In the genomic region with DNA sequence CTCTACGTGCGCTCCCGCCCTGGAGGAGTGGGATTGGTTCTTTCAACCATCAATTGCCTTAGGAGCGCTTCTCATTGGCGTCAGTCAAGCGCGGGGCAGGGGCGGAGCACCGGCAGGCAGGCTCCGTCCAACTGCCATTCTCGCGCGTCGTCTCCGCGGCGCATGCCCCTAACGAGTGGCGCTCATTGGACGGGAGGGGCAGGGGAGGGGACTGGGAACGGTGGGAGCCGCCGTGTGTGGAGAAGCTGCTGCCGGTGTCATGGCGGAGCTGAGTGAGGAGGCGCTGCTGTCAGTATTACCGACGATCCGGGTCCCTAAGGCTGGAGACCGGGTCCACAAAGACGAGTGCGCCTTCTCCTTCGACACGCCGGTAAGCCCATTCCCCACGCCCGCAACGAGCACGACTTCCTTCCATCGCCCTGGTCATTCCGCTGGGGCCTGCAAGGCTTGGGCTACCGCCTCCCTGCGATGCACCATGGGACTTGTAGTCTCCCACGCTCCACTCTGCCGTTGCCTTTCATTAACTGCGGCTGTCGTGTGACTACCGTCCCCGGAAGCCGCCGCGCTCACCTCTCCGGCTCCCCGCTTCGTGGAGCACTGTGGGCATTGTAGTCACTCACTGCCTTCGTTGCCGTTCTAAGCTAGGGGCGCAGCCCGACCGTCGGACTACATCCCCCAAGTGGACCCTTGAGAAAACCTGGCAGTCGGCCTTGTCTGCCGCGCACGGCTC, we compare ENCODE assay signal across 8 cellular contexts. TPM values are rescaled to one million over a fixed set of nuclear protein-coding genes. Genes with fewer than 3 reads are reported as not detected.
DNase-seq lines count a peak whose midpoint lies in the region; ATAC-seq and TF ChIP-seq lines count a peak whose summit lies in the region.

A gene with protein sequence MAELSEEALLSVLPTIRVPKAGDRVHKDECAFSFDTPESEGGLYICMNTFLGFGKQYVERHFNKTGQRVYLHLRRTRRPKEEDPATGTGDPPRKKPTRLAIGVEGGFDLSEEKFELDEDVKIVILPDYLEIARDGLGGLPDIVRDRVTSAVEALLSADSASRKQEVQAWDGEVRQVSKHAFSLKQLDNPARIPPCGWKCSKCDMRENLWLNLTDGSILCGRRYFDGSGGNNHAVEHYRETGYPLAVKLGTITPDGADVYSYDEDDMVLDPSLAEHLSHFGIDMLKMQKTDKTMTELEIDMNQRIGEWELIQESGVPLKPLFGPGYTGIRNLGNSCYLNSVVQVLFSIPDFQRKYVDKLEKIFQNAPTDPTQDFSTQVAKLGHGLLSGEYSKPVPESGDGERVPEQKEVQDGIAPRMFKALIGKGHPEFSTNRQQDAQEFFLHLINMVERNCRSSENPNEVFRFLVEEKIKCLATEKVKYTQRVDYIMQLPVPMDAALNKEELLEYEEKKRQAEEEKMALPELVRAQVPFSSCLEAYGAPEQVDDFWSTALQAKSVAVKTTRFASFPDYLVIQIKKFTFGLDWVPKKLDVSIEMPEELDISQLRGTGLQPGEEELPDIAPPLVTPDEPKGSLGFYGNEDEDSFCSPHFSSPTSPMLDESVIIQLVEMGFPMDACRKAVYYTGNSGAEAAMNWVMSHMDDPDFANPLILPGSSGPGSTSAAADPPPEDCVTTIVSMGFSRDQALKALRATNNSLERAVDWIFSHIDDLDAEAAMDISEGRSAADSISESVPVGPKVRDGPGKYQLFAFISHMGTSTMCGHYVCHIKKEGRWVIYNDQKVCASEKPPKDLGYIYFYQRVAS (plus strand): TSS at position 230 of the 730 bp plus-strand sequence. CDS start 30 bp downstream, at position 260.

- peak within 1 kb of the TSS; percentile 91 for H3K4me3 ChIP-seq in left ventricle myocardium inferior
- H3K4me3 ChIP-seq in prostate gland = peak within 1 kb of the TSS; percentile 38 to 76
- H3K4me3 ChIP-seq in urinary bladder (ENCODE audit: low read depth, low read length) = peak within 1 kb of the TSS; percentile 53

- TF ChIP-seq CTCF in left ventricle myocardium inferior (IDR thresholded peaks at IDR 0.05; ENCODE audit: borderline replicate concordance) = peak; percentile 31
- TF ChIP-seq CTCF in prostate gland (IDR thresholded peaks at IDR 0.05) = peak in 2 of 4 experiments; percentile 41 to 42

- intact Hi-C loops in left ventricle myocardium inferior (cut with micrococcal nuclease) (no loop called here), prostate gland (cut with DNase I) (no loop called here)

- under 1% methylated on average over 58 of the region's 65 CpGs for WGBS in prostate gland
- under 1% methylated on average over 65 of the region's 65 CpGs for WGBS in urinary bladder

- H3K27ac ChIP-seq in angular gyrus (ENCODE audit: low read depth, low read length) = peak within 1 kb of the TSS; percentile 98
- peak within 1 kb of the TSS; percentile 100 for H3K27ac ChIP-seq in left ventricle myocardium inferior (replicated peaks)
- H3K27ac ChIP-seq in prostate gland = peak within 1 kb of the TSS; percentile 83 to 95
- H3K27ac ChIP-seq in urinary bladder (ENCODE audit: low read depth) = peak within 1 kb of the TSS; percentile 68

- H3K4me1 ChIP-seq in left ventricle myocardium inferior (peaks cover 24% of the 10 kb centered on the region), prostate gland (replicated peaks) (peaks cover 12% of the 10 kb centered on the region), urinary bladder (ENCODE audit: insufficient read depth) (no peaks in the 10 kb centered on the region)

- peak; percentile 23 for TF ChIP-seq POLR2A in prostate gland (IDR thresholded peaks at IDR 0.05)

- no peaks in the 10 kb centered on the region for H3K27me3 ChIP-seq in left ventricle myocardium inferior (ENCODE audit: low read depth)
- no peaks in the 10 kb centered on the region for H3K27me3 ChIP-seq in prostate gland (replicated peaks; ENCODE audit: insufficient read depth)

- H3K36me3 ChIP-seq in left ventricle myocardium inferior (peaks cover 34% of the 10 kb centered on the region), prostate gland (peaks cover 0 to 5% of the 10 kb centered on the region in 2 donors), urinary bladder (ENCODE audit: insufficient read depth) (no peaks in the 10 kb centered on the region)

- no peaks in the 10 kb centered on the region for H3K9me3 ChIP-seq in left ventricle myocardium inferior (replicated peaks)
- no peaks in the 10 kb centered on the region for H3K9me3 ChIP-seq in prostate gland

- ATAC-seq in GM18498 (IDR thresholded peaks at IDR 0.05; ENCODE audit: unreplicated experiment) (peak; percentile 75), HG02938 (IDR thresholded peaks at IDR 0.05; ENCODE audit: unreplicated experiment) (peak; percentile 72)

- DNase-seq in NCI-H187 (lab: John Stamatoyannopoulos, UW) = peak; percentile 97 to 99
- DNase-seq in T-helper 2 cell = peak; percentile 95 to 100 (median 98)
- peak; percentile 99 for DNase-seq in left ventricle myocardium inferior
- DNase-seq in prostate gland (ENCODE audit: low spot score) = peak; percentile 99

RNA-seq across cellular contexts. Expression of the gene that starts here (rescaled TPM):
- 73.6 TPM for total RNA-seq in left ventricle myocardium inferior
- total RNA-seq in prostate gland = 10 to 100 TPM; 58.3 to 84.1 TPM
- total RNA-seq in urinary bladder = 29.0 TPM
- polyA plus RNA-seq in urinary bladder = 60.1 TPM

Comparison
In these comparisons a context has a peak if more than half of its experiments do, and no peak if none do; other contexts are left out.
1. Peak in every context shown above with its lines: DNase-seq, ATAC-seq, H3K4me3 ChIP-seq and H3K27ac ChIP-seq.